Comparison of ENCODE assay signal across 7 cellular contexts in the genomic region with DNA sequence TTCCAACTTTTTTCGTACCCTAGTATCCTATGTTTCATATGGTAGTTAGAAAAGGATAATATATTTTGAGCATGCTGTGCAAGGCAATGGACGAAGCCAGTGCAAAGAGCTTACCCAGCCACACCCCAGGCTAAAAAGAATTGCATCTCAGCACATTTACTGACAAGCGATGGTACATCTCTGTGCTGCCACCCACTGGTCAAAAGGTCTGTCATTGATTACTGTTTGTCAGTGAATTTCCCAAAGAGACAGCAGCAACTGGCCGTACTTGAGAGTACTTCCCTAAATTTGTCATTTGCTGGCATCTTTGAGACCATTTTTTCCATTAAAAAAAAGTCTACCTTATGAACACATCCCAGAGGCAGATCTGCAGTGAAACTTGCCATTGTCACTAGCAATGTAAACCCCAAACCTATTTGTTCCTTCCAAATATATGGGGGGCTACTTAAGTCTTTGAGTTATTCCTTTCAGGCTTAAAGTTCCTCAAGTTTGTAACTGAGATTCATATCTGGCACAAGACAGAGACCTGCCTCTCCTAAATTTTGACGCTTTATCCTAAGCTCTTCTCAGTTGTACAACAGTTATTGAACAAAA.
A peak's percentile ranks its signal among the peaks of the same experiment; 100 is the strongest.
DNase-seq lines count a peak whose midpoint lies in the region; TF ChIP-seq lines count a peak whose summit lies in the region.

No MANE protein-coding gene starts in this region.

- no peaks in the 10 kb centered on the region for H3K9me3 Mint-ChIP-seq in progenitor cell of endocrine pancreas (ENCODE audit: low read depth)
- no peaks in the 10 kb centered on the region for H3K9me3 Mint-ChIP-seq in CD14-positive monocyte

- in situ Hi-C loops in GM13977 (cut with MboI; ENCODE audit: low pct_unique_long_range_greater_than_20kb, low sequenced_read_pairs, unreplicated experiment) = no loop called here

- no peaks in the 10 kb centered on the region for H3K79me2 ChIP-seq in Karpas-422 (ENCODE audit: low read length)

- H3K27me3 Mint-ChIP-seq in progenitor cell of endocrine pancreas (no peaks in the 10 kb centered on the region), CD14-positive monocyte (ENCODE audit: low read depth in 3 of 3) (peaks cover 0 to 1% (median 0%) of the 10 kb centered on the region in 3 donors)

- H3K9ac ChIP-seq in Karpas-422 (ENCODE audit: low read length) = no peak overlapping the region

- H3K4me3 ChIP-seq in Karpas-422 (ENCODE audit: low read length) = no peak overlapping the region
- H3K4me3 ChIP-seq in effector memory CD4-positive, alpha-beta T cell (ENCODE audit: insufficient read depth, low read depth, low read length, poor library complexity, severe bottlenecking) = no peak overlapping the region

- POLR2A ChIA-PET in RWPE1 (lab: Yijun Ruan, JAX; ENCODE audit: low non-redundant PET) = no interaction called here

- peaks cover 15% of the 10 kb centered on the region for H3K36me3 Mint-ChIP-seq in progenitor cell of endocrine pancreas (ENCODE audit: insufficient read depth)
- no peaks in the 10 kb centered on the region for H3K36me3 Mint-ChIP-seq in CD14-positive monocyte

- intact Hi-C loops in CD14-positive monocyte (cut with micrococcal nuclease) = no loop called here

- H3K36me3 ChIP-seq in Karpas-422 (ENCODE audit: insufficient read depth, low read length) = no peaks in the 10 kb centered on the region
- H3K36me3 ChIP-seq in effector memory CD4-positive, alpha-beta T cell (ENCODE audit: control insufficient read depth, insufficient read depth, low read length) = no peaks in the 10 kb centered on the region

- peaks cover 13% of the 10 kb centered on the region; the same call in 1 of the 2 replicates for H3K9me3 ChIP-seq in Karpas-422 (ENCODE audit: low read length)
- no peaks in the 10 kb centered on the region for H3K9me3 ChIP-seq in effector memory CD4-positive, alpha-beta T cell (ENCODE audit: control insufficient read depth, low read length)

- no peak overlapping the region for H3K4me2 ChIP-seq in Karpas-422 (ENCODE audit: low read depth, low read length, poor library complexity, severe bottlenecking)

- H3K4me3 Mint-ChIP-seq in progenitor cell of endocrine pancreas (ENCODE audit: low read depth) (no peak overlapping the region), CD14-positive monocyte (no peak overlapping the region)

- CTCF ChIA-PET in RWPE1 (lab: Yijun Ruan, JAX) = no interaction called here

- H3K27me3 ChIP-seq in Karpas-422 (ENCODE audit: low read length) = no peaks in the 10 kb centered on the region
- no peaks in the 10 kb centered on the region for H3K27me3 ChIP-seq in effector memory CD4-positive, alpha-beta T cell (replicated peaks; ENCODE audit: control insufficient read depth, insufficient read depth, low read length, poor library complexity, severe bottlenecking)

- H3K27ac Mint-ChIP-seq in progenitor cell of endocrine pancreas (no peak overlapping the region), CD14-positive monocyte (no peak overlapping the region)

- TF ChIP-seq CTCF in GM13977 (IDR thresholded peaks at IDR 0.05; ENCODE audit: extremely low read depth, insufficient read depth, missing control alignments) (peak; percentile 58), RWPE1 (conservative IDR thresholded peaks at IDR 0.05; ENCODE audit: low read depth) (peak; percentile 21; the same call in 1 of the 2 replicates), progenitor cell of endocrine pancreas (IDR thresholded peaks at IDR 0.05; ENCODE audit: unreplicated experiment) (peak; percentile 59), CD14-positive monocyte (IDR thresholded peaks at IDR 0.05) (no peak)

- H2AFZ ChIP-seq in Karpas-422 (ENCODE audit: low read length) = no peak overlapping the region; the same call in 1 of the 2 replicates

- H4K20me1 ChIP-seq in Karpas-422 (ENCODE audit: insufficient read depth, low read depth, low read length) = no peaks in the 10 kb centered on the region

- no peaks in the 10 kb centered on the region for H3K4me1 ChIP-seq in Karpas-422 (ENCODE audit: low read length)
- H3K4me1 ChIP-seq in effector memory CD4-positive, alpha-beta T cell (ENCODE audit: control insufficient read depth, insufficient read depth, low read length, poor library complexity, severe bottlenecking) = no peaks in the 10 kb centered on the region

- H3K27ac ChIP-seq in Karpas-422 (ENCODE audit: low read length) (no peak overlapping the region), RWPE1 (no peak overlapping the region)
- H3K27ac ChIP-seq in effector memory CD4-positive, alpha-beta T cell (ENCODE audit: insufficient read depth, low read length, poor library complexity, severe bottlenecking) = no peak overlapping the region

- DNase-seq in GM13977 (ENCODE audit: low spot score) (peak; percentile 11), Karpas-422 (peak; percentile 69), RWPE1 (ENCODE audit: low spot score) (peak; percentile 5), fibroblast of peridontal ligament (ENCODE audit: extremely low read depth) (peak; percentile 0), progenitor cell of endocrine pancreas (ENCODE audit: low spot score, unreplicated experiment) (peak; percentile 20), CD14-positive monocyte (ENCODE audit: low spot score) (no peak)
- DNase-seq in effector memory CD4-positive, alpha-beta T cell = no peak

- peaks cover 9% of the 10 kb centered on the region for H3K4me1 Mint-ChIP-seq in progenitor cell of endocrine pancreas (ENCODE audit: low read depth)
- no peaks in the 10 kb centered on the region for H3K4me1 Mint-ChIP-seq in CD14-positive monocyte

- no peaks in the 10 kb centered on the region for H3K9me2 ChIP-seq in Karpas-422 (replicated peaks; ENCODE audit: insufficient read depth, low read length)

Comparison
In these comparisons a context has a peak if more than half of its experiments do, and no peak if none do; other contexts are left out.
1. DNase-seq: peak in GM13977 (single experiment), Karpas-422 (single experiment), RWPE1 (single experiment), fibroblast of peridontal ligament (single experiment) and progenitor cell of endocrine pancreas (single experiment); none in effector memory CD4-positive, alpha-beta T cell (0 of 3) and CD14-positive monocyte (single experiment).